Comparison of ENCODE assay signal across 1 cellular context in the genomic region with DNA sequence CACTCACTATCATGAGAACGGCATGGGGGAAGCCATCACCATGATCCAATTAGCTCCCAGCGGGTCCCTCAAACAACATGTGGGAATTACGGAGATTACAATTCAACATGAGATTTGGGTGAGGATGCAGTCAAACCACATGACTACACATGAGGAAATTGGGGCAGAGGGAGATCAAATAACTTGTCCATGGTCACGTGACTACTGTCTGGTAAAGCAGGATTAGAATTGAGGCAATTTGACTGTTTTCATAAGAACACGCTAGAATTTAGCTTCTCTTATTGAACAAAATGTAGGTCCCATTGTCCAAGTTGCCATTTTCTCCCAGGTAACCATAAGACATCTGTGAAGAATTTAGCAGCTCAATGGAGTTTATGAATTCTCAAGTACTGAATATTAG.
TF ChIP-seq lines count a peak whose summit lies in the region.

No MANE protein-coding gene starts in this region.

TF ChIP-seq in A549, 52 proteins besides CTCF, POLR2A, EP300 and RAD21 (continued from another document):
- TF ChIP-seq USF2 (IDR thresholded peaks at IDR 0.05) (peak; percentile 31; the same call in 1 of the 2 replicates), CHD4 (IDR thresholded peaks at IDR 0.05; ENCODE audit: borderline replicate concordance) (no peak), KDM1A (IDR thresholded peaks at IDR 0.05; ENCODE audit: low read depth) (no peak), CBX2 (IDR thresholded peaks at IDR 0.05; ENCODE audit: borderline replicate concordance, low read depth) (no peak)
